13 cellular contexts compared by ENCODE assay signal in the genomic region with DNA sequence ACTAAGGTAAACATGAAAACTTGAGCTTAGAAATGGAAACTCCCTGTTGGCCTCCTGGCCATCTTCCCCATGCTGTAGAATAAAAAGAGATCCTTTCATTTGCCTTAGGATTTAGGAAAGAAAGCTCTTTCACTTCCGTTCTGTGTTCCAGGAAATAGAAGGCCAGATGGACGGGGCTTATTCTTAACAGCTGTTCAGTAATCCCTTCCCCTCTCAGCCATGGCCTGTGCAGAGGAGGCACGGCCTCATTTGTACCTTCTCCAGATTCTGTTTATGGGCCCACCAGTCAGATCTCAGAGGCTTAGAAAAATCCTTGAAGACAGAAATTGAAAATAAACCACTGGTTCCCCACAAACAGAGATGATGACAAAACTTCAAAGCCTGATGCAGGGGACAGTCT.
DNase-seq lines count a peak whose midpoint lies in the region; TF ChIP-seq lines count a peak whose summit lies in the region.
"Had no signal": no experiment of that assay in that cellular context is flagged by ENCODE, and none has a peak within 500 bp of the region (broad histone marks: within the 10 kb centered on the region; RNA-seq: fewer than 3 reads in every experiment).

No MANE protein-coding gene starts in this region.

- no peak for TF ChIP-seq CTCF in tibial nerve (IDR thresholded peaks at IDR 0.05)

- H3K4me1 ChIP-seq in mucosa of rectum (ENCODE audit: control insufficient read depth in 2 of 2, insufficient read depth in 2 of 2, low read length in 2 of 2), result peaks cover 8 to 25% of the 10 kb centered on the region in 2 donors
- H3K4me1 ChIP-seq in tibial nerve, result peaks cover 0 to 32% (median 11%) of the 10 kb centered on the region in 4 donors

- H3K4me3 ChIP-seq in mucosa of rectum (ENCODE audit: low read length in 2 of 2) (no peak overlapping the region), tibial nerve (no peak overlapping the region)
- H3K4me3 ChIP-seq: BLaER1 treated with 17β-estradiol and CSF1 and Interleukin-3, amounts not matched to agents 10 nM and 100 nM had no signal

- H3K27ac Mint-ChIP-seq in activated naive CD8-positive, alpha-beta T cell treated with anti-CD3 and anti-CD28 coated beads for 36 hours, result no peak overlapping the region
- H3K27ac Mint-ChIP-seq: activated CD4-positive, alpha-beta T cell treated with anti-CD3 and anti-CD28 coated beads for 36 hours; activated naive CD8-positive, alpha-beta T cell treated with anti-CD3 and anti-CD28 coated beads, Interleukin-2, amount 50 U/mL, for 24 hours had no signal

- H3K4me1 Mint-ChIP-seq in activated naive CD8-positive, alpha-beta T cell treated with anti-CD3 and anti-CD28 coated beads for 36 hours, result peaks cover 2% of the 10 kb centered on the region
- H3K4me1 Mint-ChIP-seq: activated CD4-positive, alpha-beta T cell treated with anti-CD3 and anti-CD28 coated beads for 36 hours; activated naive CD8-positive, alpha-beta T cell treated with anti-CD3 and anti-CD28 coated beads, Interleukin-2, amount 50 U/mL, for 24 hours had no signal

- H3K27me3 ChIP-seq in mucosa of rectum (ENCODE audit: control insufficient read depth in 2 of 2, insufficient read depth in 2 of 2, low read length in 2 of 2), result no peaks in the 10 kb centered on the region
- H3K27me3 ChIP-seq in tibial nerve, result no peaks in the 10 kb centered on the region

- H3K4me3 Mint-ChIP-seq in activated naive CD8-positive, alpha-beta T cell treated with anti-CD3 and anti-CD28 coated beads for 36 hours, result no peak overlapping the region
- H3K4me3 Mint-ChIP-seq: activated CD4-positive, alpha-beta T cell treated with anti-CD3 and anti-CD28 coated beads for 36 hours; activated naive CD8-positive, alpha-beta T cell treated with anti-CD3 and anti-CD28 coated beads, Interleukin-2, amount 50 U/mL, for 24 hours; activated T-cell treated with anti-CD3 and anti-CD28 coated beads, Interleukin-2, amount 50 U/mL, for 4 hours had no signal

- TF ChIP-seq EP300 in tibial nerve (IDR thresholded peaks at IDR 0.05), result no peak

- no peaks in the 10 kb centered on the region for H3K36me3 Mint-ChIP-seq in activated naive CD8-positive, alpha-beta T cell treated with anti-CD3 and anti-CD28 coated beads for 36 hours

- TF ChIP-seq POLR2A in tibial nerve (IDR thresholded peaks at IDR 0.05), result no peak

- no peaks in the 10 kb centered on the region for H3K9me3 ChIP-seq in mucosa of rectum (ENCODE audit: control insufficient read depth in 2 of 2, low read length in 2 of 2)
- no peaks in the 10 kb centered on the region for H3K9me3 ChIP-seq in tibial nerve

- no peak overlapping the region for H3K9ac ChIP-seq in mucosa of rectum (ENCODE audit: low read depth in 1 of 2, low read length in 2 of 2)
- H3K9ac ChIP-seq: BLaER1 treated with 17β-estradiol and CSF1 and Interleukin-3, amounts not matched to agents 10 nM and 100 nM had no signal

- H3K27ac ChIP-seq in mucosa of rectum (ENCODE audit: low read depth in 2 of 2, low read length in 2 of 2), result peak overlapping the region; percentile 39 to 56
- H3K27ac ChIP-seq in tibial nerve, result peak overlapping the region in 3 of 4 donors; percentile 46 to 81 (median 57)
- H3K27ac ChIP-seq: BLaER1 treated with 17β-estradiol and CSF1 and Interleukin-3, amounts not matched to agents 10 nM and 100 nM had no signal

- 30 to 40% methylated on average over 3 of the region's 3 CpGs for WGBS in tibial nerve, 2 donors

- H3K9me3 Mint-ChIP-seq in activated naive CD8-positive, alpha-beta T cell treated with anti-CD3 and anti-CD28 coated beads for 36 hours, result no peaks in the 10 kb centered on the region
- H3K9me3 Mint-ChIP-seq: activated naive CD8-positive, alpha-beta T cell treated with anti-CD3 and anti-CD28 coated beads, Interleukin-2, amount 50 U/mL, for 24 hours; activated T-cell treated with anti-CD3 and anti-CD28 coated beads, Interleukin-2, amount 50 U/mL, for 4 hours had no signal

- peak; percentile 34 for DNase-seq in NCI-H69 (lab: John Stamatoyannopoulos, UW)
- DNase-seq in dermis blood vessel endothelial cell, result peak; percentile 29
- DNase-seq in tibial nerve (ENCODE audit: low spot score in 2 of 2), result no peak
- no peak for DNase-seq in kidney tubule cell (ENCODE audit: low spot score)
- DNase-seq in activated CD4-positive, alpha-beta T cell treated with anti-CD3 and anti-CD28 coated beads, Interleukin-2, amount 50 U/mL, for 48 hours, result no peak
- no peak for DNase-seq in RKO (ENCODE audit: low spot score)
- DNase-seq in activated naive CD8-positive, alpha-beta T cell treated with anti-CD3 and anti-CD28 coated beads for 36 hours, result no peak
- DNase-seq: activated CD4-positive, alpha-beta T cell treated with anti-CD3 and anti-CD28 coated beads for 36 hours; activated naive CD8-positive, alpha-beta T cell treated with anti-CD3 and anti-CD28 coated beads, Interleukin-2, amount 50 U/mL, for 24 hours; activated T-cell treated with anti-CD3 and anti-CD28 coated beads, Interleukin-2, amount 50 U/mL, for 4 hours; NCI-H1436 had no signal

- peaks cover 5% of the 10 kb centered on the region for H3K27me3 Mint-ChIP-seq in activated naive CD8-positive, alpha-beta T cell treated with anti-CD3 and anti-CD28 coated beads for 36 hours
- H3K27me3 Mint-ChIP-seq: activated CD4-positive, alpha-beta T cell treated with anti-CD3 and anti-CD28 coated beads for 36 hours had no signal

- H3K36me3 ChIP-seq in mucosa of rectum (ENCODE audit: control insufficient read depth in 2 of 2, insufficient read depth in 2 of 2, low read length in 2 of 2) (peaks cover 22 to 28% of the 10 kb centered on the region in 2 donors), tibial nerve (no peaks in the 10 kb centered on the region)

Comparison
In these comparisons a context has a peak if more than half of its experiments do, and no peak if none do; other contexts are left out.
1. DNase-seq: peak in NCI-H69 (single experiment) and dermis blood vessel endothelial cell (single experiment); none in tibial nerve (0 of 2), kidney tubule cell (single experiment), activated CD4-positive, alpha-beta T cell treated with anti-CD3 and anti-CD28 coated beads, Interleukin-2, amount 50 U/mL, for 48 hours (0 of 2), RKO (single experiment) and activated naive CD8-positive, alpha-beta T cell treated with anti-CD3 and anti-CD28 coated beads for 36 hours (single experiment).